20 cellular contexts compared by ENCODE assay signal in the genomic region with DNA sequence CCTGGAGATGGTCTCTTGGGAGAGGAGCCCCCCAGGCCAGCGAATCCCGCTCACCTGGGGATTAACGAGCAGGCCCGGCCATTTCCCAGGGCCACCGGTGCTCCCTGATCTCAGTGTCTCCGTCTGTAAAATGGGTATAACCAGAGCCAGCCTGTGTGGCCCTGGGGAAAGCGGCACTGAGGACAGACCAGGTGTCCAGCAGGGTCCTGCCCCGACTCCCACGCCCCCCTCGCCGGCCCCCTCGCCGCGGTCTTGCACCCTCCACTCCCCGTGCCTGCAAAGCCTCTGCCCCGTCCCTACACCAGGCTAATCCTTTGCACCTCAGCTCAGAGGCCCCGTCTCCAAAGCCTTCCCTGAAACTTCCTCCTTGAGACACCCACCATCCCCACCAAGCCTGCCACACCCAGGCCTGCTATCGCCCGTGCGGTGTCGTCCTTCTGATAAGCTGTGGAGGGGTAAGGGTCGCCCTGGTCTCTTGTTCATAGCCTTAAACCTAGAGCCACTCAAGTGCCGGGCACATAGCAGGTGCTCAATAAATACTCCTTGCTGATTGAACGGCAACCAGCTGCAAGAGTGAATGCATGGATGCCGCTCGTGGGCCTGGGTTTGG.
"Had no signal": no experiment of that assay in that cellular context is flagged by ENCODE, and none has a peak within 500 bp of the region (broad histone marks: within the 10 kb centered on the region; RNA-seq: fewer than 3 reads in every experiment).

No MANE protein-coding gene starts in this region.

- H3K4me3 ChIP-seq: esophagus squamous epithelium, gastroesophageal sphincter, left ventricle myocardium inferior, lung, suprapubic skin, tibial artery, upper lobe of left lung, uterus had no signal

- H3K4me1 ChIP-seq: uterus had no signal

- H3K27ac ChIP-seq: esophagus squamous epithelium, gastroesophageal sphincter, left ventricle myocardium inferior, suprapubic skin, upper lobe of left lung, uterus had no signal

- DNase-seq: effector memory CD8-positive, alpha-beta T cell; esophagus squamous epithelium; foreskin fibroblast; glutamatergic neuron; kidney; left cardiac atrium; left ventricle myocardium inferior; mesenchymal stem cell; naive B cell; small intestine; stimulated activated CD4-positive, alpha-beta T cell treated with anti-CD3 and anti-CD28 coated beads, Interleukin-12 subunit alpha, Interleukin-12 subunit beta, amount 100 ng/mL, for 4 hours; stimulated activated CD8-positive, alpha-beta memory T cell treated with anti-CD3 and anti-CD28 coated beads, Interleukin-4, amount 100 ng/mL, for 48 hours; stimulated activated naive CD8-positive, alpha-beta T cell treated with anti-CD3 and anti-CD28 coated beads, Interleukin-15, Interleukin-2, amounts not matched to agents 100 U/mL and 50 U/mL, for 24 hours; uterus had no signal

- FAIRE-seq: kidney, small intestine had no signal

- ATAC-seq: effector memory CD8-positive, alpha-beta T cell; gastroesophageal sphincter; left cardiac atrium; stimulated activated effector memory CD8-positive, alpha-beta T cell treated with anti-CD3 and anti-CD28 coated beads, Interleukin-12 subunit alpha, Interleukin-12 subunit beta, amount 100 ng/mL, for 72 hours; stimulated activated naive CD8-positive, alpha-beta T cell treated with anti-CD3 and anti-CD28 coated beads, Interleukin-15, Interleukin-2, amounts not matched to agents 100 U/mL and 50 U/mL, for 24 hours had no signal

- H3K27me3 ChIP-seq: tibial artery had no signal

- H3K36me3 ChIP-seq: esophagus squamous epithelium, gastroesophageal sphincter, left ventricle myocardium inferior, suprapubic skin, tibial artery, upper lobe of left lung, uterus had no signal

- H3K9me3 ChIP-seq: esophagus squamous epithelium, suprapubic skin, tibial artery, uterus had no signal
